18 cellular contexts compared by ENCODE assay signal in genomic region chr15:78913012-78913411, GRCh38. TPM values are rescaled to one million over a fixed set of nuclear protein-coding genes. Genes with fewer than 3 reads are reported as not detected.
DNase-seq lines count a peak whose midpoint lies in the region; ATAC-seq and TF ChIP-seq lines count a peak whose summit lies in the region.
"Had no signal": no experiment of that assay in that cellular context is flagged by ENCODE, and none has a peak within 500 bp of the region (broad histone marks: within the 10 kb centered on the region; RNA-seq: fewer than 3 reads in every experiment).

No MANE protein-coding gene starts in this region.

- peak overlapping the region in 1 of 11 experiments; percentile 25; a peak in 1 of 22 replicates for H3K9ac ChIP-seq in BLaER1 treated with 17β-estradiol and CSF1 and Interleukin-3, amounts not matched to agents 10 nM and 100 nM
- H3K9ac ChIP-seq in mammary epithelial cell (ENCODE audit: insufficient read depth, low read length): no peak overlapping the region

- peaks cover 15 to 63% (median 30%) of the 10 kb centered on the region in 11 experiments; a peak in 17 of 22 replicates for H4K20me1 ChIP-seq in BLaER1 treated with 17β-estradiol and CSF1 and Interleukin-3, amounts not matched to agents 10 nM and 100 nM
- H4K20me1 ChIP-seq in mammary epithelial cell (ENCODE audit: insufficient read depth, low read length): no peaks in the 10 kb centered on the region

- peak overlapping the region in 8 of 11 experiments; percentile 0 to 51 (median 22); a peak in 11 of 22 replicates for H3K27ac ChIP-seq in BLaER1 treated with 17β-estradiol and CSF1 and Interleukin-3, amounts not matched to agents 10 nM and 100 nM
- no peak overlapping the region for H3K27ac ChIP-seq in mammary epithelial cell (ENCODE audit: insufficient read depth, low read depth, low read length)
- H3K27ac ChIP-seq: HL-60, PC-9, SJSA1 had no signal

- WGBS in mammary epithelial cell (ENCODE audit: low coverage, missing lambda C conversion rate): 92% methylated on average over 3 of the region's 3 CpGs

- intact Hi-C loops in mammary epithelial cell (cut with micrococcal nuclease): no loop called here

- H3K4me1 Mint-ChIP-seq in effector memory CD8-positive, alpha-beta T cell (ENCODE audit: low read depth in 2 of 2): peaks cover 20 to 22% of the 10 kb centered on the region in 2 donors
- peaks cover 52% of the 10 kb centered on the region for H3K4me1 Mint-ChIP-seq in stimulated activated memory B cell treated with anti-CD40 and anti-IgM and Interleukin-4, amounts not matched to agents 10 μg/mL and 1 μg/mL and 100 μg/mL, for 72 hours

- no peaks in the 10 kb centered on the region for H3K79me2 ChIP-seq in mammary epithelial cell (ENCODE audit: insufficient read depth, low read length)

- no peaks in the 10 kb centered on the region for H3K27me3 ChIP-seq in BLaER1 treated with 17β-estradiol and CSF1 and Interleukin-3, amounts not matched to agents 10 nM and 100 nM
- H3K27me3 ChIP-seq in H7 (ENCODE audit: control insufficient read depth, insufficient read depth, low read length): no peaks in the 10 kb centered on the region
- H3K27me3 ChIP-seq in mammary epithelial cell (ENCODE audit: insufficient read depth, low read length): no peaks in the 10 kb centered on the region
- H3K27me3 ChIP-seq: SJSA1 had no signal

- DNase-seq in H7: peak; percentile 8
- no peak for DNase-seq in effector memory CD8-positive, alpha-beta T cell
- no peak for DNase-seq in mammary epithelial cell
- no peak for DNase-seq in SHP77 treated with DMSO at 0.1 percent for 48 hours (lab: John Stamatoyannopoulos, UW)
- DNase-seq: C1 segment of cervical spinal cord, DMS79 treated with DMSO at 0.1 percent for 48 hours, H9, IMR-90, NCI-H1417 treated with DMSO at 0.1 percent for 48 hours, NCI-H187 treated with DMSO at 0.1 percent for 48 hours, NCI-H2227 treated with DMSO at 0.1 percent for 48 hours, NCI-H524, PC-9 had no signal

- peak overlapping the region in 7 of 11 experiments; percentile 11 to 91 (median 82); a peak in 12 of 22 replicates for H3K4me2 ChIP-seq in BLaER1 treated with 17β-estradiol and CSF1 and Interleukin-3, amounts not matched to agents 10 nM and 100 nM
- no peak overlapping the region for H3K4me2 ChIP-seq in mammary epithelial cell (ENCODE audit: insufficient read depth, low read depth, low read length)
- H3K4me2 ChIP-seq: PC-9 had no signal

- H3K27me3 Mint-ChIP-seq in effector memory CD8-positive, alpha-beta T cell: no peaks in the 10 kb centered on the region
- no peaks in the 10 kb centered on the region for H3K27me3 Mint-ChIP-seq in stimulated activated memory B cell treated with anti-CD40 and anti-IgM and Interleukin-4, amounts not matched to agents 10 μg/mL and 1 μg/mL and 100 μg/mL, for 72 hours

- TF ChIP-seq CTCF in mammary epithelial cell (conservative IDR thresholded peaks at IDR 0.05 in 1 of 2, IDR thresholded peaks at IDR 0.05 in 1 of 2; ENCODE audit: extremely low read depth in 1 of 2, insufficient read depth in 1 of 2, low read depth in 1 of 2, low read length in 2 of 2): no peak

- H3K4me3 Mint-ChIP-seq in effector memory CD8-positive, alpha-beta T cell: no peak overlapping the region
- H3K4me3 Mint-ChIP-seq in stimulated activated memory B cell treated with anti-CD40 and anti-IgM and Interleukin-4, amounts not matched to agents 10 μg/mL and 1 μg/mL and 100 μg/mL, for 72 hours: no peak overlapping the region
- H3K4me3 Mint-ChIP-seq: H9 had no signal

- H3K9me3 Mint-ChIP-seq in effector memory CD8-positive, alpha-beta T cell: no peaks in the 10 kb centered on the region
- H3K9me3 Mint-ChIP-seq in stimulated activated memory B cell treated with anti-CD40 and anti-IgM and Interleukin-4, amounts not matched to agents 10 μg/mL and 1 μg/mL and 100 μg/mL, for 72 hours: no peaks in the 10 kb centered on the region
- H3K9me3 Mint-ChIP-seq: H9 had no signal

- peaks cover 25 to 85% (median 53%) of the 10 kb centered on the region in 11 experiments for H3K36me3 ChIP-seq in BLaER1 treated with 17β-estradiol and CSF1 and Interleukin-3, amounts not matched to agents 10 nM and 100 nM
- peaks cover 15% of the 10 kb centered on the region for H3K36me3 ChIP-seq in H7 (replicated peaks; ENCODE audit: control insufficient read depth, insufficient read depth, low read length)
- H3K36me3 ChIP-seq in mammary epithelial cell (ENCODE audit: insufficient read depth, low read length): peaks cover 12% of the 10 kb centered on the region

- no peak for ATAC-seq in effector memory CD8-positive, alpha-beta T cell (replicated peaks)
- ATAC-seq in stimulated activated memory B cell treated with anti-CD40 and anti-IgM and Interleukin-4, amounts not matched to agents 10 μg/mL and 1 μg/mL and 100 μg/mL, for 72 hours: no peak
- no peak for ATAC-seq in GM21529 (IDR thresholded peaks at IDR 0.05; ENCODE audit: unreplicated experiment)

- no TSS peak for BruUV-seq in mammary epithelial cell (replicated peaks; lab: Mats Ljungman, UMichigan)

- dilution Hi-C loops in mammary epithelial cell (cut with HindIII; ENCODE audit: low sequenced_read_pairs): no loop called here

- CTCF ChIA-PET in mammary epithelial cell (lab: Charles Lee; ENCODE audit: low non-redundant PET): no interaction called here

- peaks cover 61% of the 10 kb centered on the region for H3K36me3 Mint-ChIP-seq in effector memory CD8-positive, alpha-beta T cell (ENCODE audit: insufficient read depth)
- peaks cover 40% of the 10 kb centered on the region for H3K36me3 Mint-ChIP-seq in stimulated activated memory B cell treated with anti-CD40 and anti-IgM and Interleukin-4, amounts not matched to agents 10 μg/mL and 1 μg/mL and 100 μg/mL, for 72 hours

- no peaks in the 10 kb centered on the region for H3K9me3 ChIP-seq in BLaER1 treated with 17β-estradiol and CSF1 and Interleukin-3, amounts not matched to agents 10 nM and 100 nM (replicated peaks in 1 of 11)
- no peaks in the 10 kb centered on the region for H3K9me3 ChIP-seq in mammary epithelial cell (replicated peaks; ENCODE audit: insufficient read depth, low read length)
- H3K9me3 ChIP-seq: SJSA1 had no signal

- in situ Hi-C loops in mammary epithelial cell (cut with MboI; ENCODE audit: low sequenced_read_pairs in 2 of 2): loop anchor here (5.0 to 10.0 kb wide), 4 partner anchors 69 to 272 kb away; no protein-coding TSS in a partner anchor

- H3K4me1 ChIP-seq in BLaER1 treated with 17β-estradiol and CSF1 and Interleukin-3, amounts not matched to agents 10 nM and 100 nM: peaks cover 26 to 100% (median 96%) of the 10 kb centered on the region in 10 experiments
- peaks cover 12% of the 10 kb centered on the region for H3K4me1 ChIP-seq in mammary epithelial cell (ENCODE audit: insufficient read depth, low read length)
- H3K4me1 ChIP-seq: SJSA1 had no signal

- H2AFZ ChIP-seq in mammary epithelial cell (ENCODE audit: low read depth, low read length): no peak overlapping the region
- H2AFZ ChIP-seq: PC-9 had no signal

- H3K4me3 ChIP-seq in BLaER1 treated with 17β-estradiol and CSF1 and Interleukin-3, amounts not matched to agents 10 nM and 100 nM: no peak overlapping the region
- H3K4me3 ChIP-seq in H7 (ENCODE audit: insufficient read depth, low read depth, low read length) (no peak overlapping the region), mammary epithelial cell (replicated peaks in 1 of 3; ENCODE audit: insufficient read depth in 1 of 3, low read depth in 2 of 3, low read length in 3 of 3) (no peak overlapping the region)
- H3K4me3 ChIP-seq: PC-9, SJSA1 had no signal

- H3K27ac Mint-ChIP-seq in effector memory CD8-positive, alpha-beta T cell: peak overlapping the region; percentile 49 to 55
- H3K27ac Mint-ChIP-seq in stimulated activated memory B cell treated with anti-CD40 and anti-IgM and Interleukin-4, amounts not matched to agents 10 μg/mL and 1 μg/mL and 100 μg/mL, for 72 hours: peak overlapping the region; percentile 23

RNA-seq across cellular contexts. Expression of gene CTSH, which starts 31.8 kb away (rescaled TPM):
- 16.9 and 17.1 TPM in 2 replicates for total RNA-seq in H7 (2014; rRNA removed; shearing (Covaris generic))
- total RNA-seq in mammary epithelial cell: 10 to 100 TPM; 22.6 to 74.2 TPM
- polyA plus RNA-seq in mammary epithelial cell: 33.6 TPM
- 27.1 TPM for polyA minus RNA-seq in mammary epithelial cell

RNA-seq across cellular contexts. Expression of gene MORF4L1, which starts 40.3 kb away (rescaled TPM):
- 235 and 339 TPM in 2 replicates for total RNA-seq in H7 (2014; rRNA removed; shearing (Covaris generic))
- total RNA-seq in mammary epithelial cell: 100 to 1,000 TPM; 236 to 275 TPM
- 193 TPM for polyA plus RNA-seq in mammary epithelial cell
- 163 TPM for polyA minus RNA-seq in mammary epithelial cell
